ENCODE assay signal across 1 cellular context in genomic region chr2:106192752-106193490, GRCh38.
TF ChIP-seq lines count a peak whose summit lies in the region.

No MANE protein-coding gene starts in this region.

TF ChIP-seq in HepG2, 621 proteins besides CTCF, POLR2A, EP300 and RAD21 (continued from another document):
- no peak for TF ChIP-seq CAMTA2 (CRISPR knock-in tag; IDR thresholded peaks at IDR 0.05; ENCODE audit: borderline replicate concordance)
- no peak for TF ChIP-seq ZNF670 (CRISPR knock-in tag; IDR thresholded peaks at IDR 0.05; ENCODE audit: borderline replicate concordance)
- no peak for TF ChIP-seq ZNF124 (CRISPR knock-in tag; IDR thresholded peaks at IDR 0.05)
- no peak for TF ChIP-seq ZNF343 (CRISPR knock-in tag; IDR thresholded peaks at IDR 0.05)
- TF ChIP-seq ARID2 (CRISPR knock-in tag; IDR thresholded peaks at IDR 0.05; ENCODE audit: borderline replicate concordance): peak; percentile 36; the same call in 1 of the 2 replicates
- no peak for TF ChIP-seq SRF (IDR thresholded peaks at IDR 0.05; ENCODE audit: low read depth, low read length)
- TF ChIP-seq SAP130 (CRISPR knock-in tag; IDR thresholded peaks at IDR 0.05; ENCODE audit: low read depth): peak; percentile 82
- TF ChIP-seq KLF16 (CRISPR knock-in tag; IDR thresholded peaks at IDR 0.05): 0 out of 4 replicates have a peak, but pooled peaks of 1 of the 2 experiments have one; percentile 10
- no peak for TF ChIP-seq KAT7 (CRISPR knock-in tag; IDR thresholded peaks at IDR 0.05; ENCODE audit: borderline replicate concordance)
- TF ChIP-seq AGO2 (optimal IDR thresholded peaks at IDR 0.05; ENCODE audit: low read depth, low read length): no peak
- peak; percentile 24 for TF ChIP-seq ZNF18 (CRISPR knock-in tag; IDR thresholded peaks at IDR 0.05; ENCODE audit: insufficient replicate concordance)
- 0 out of 2 replicates have a peak, but pooled peaks have one; percentile 8 for TF ChIP-seq ZSCAN9 (CRISPR knock-in tag; IDR thresholded peaks at IDR 0.05; ENCODE audit: borderline replicate concordance)
- no peak for TF ChIP-seq TERF1 (CRISPR knock-in tag; IDR thresholded peaks at IDR 0.05)
- 0 out of 2 replicates have a peak, but pooled peaks have one; percentile 1 for TF ChIP-seq HOXA9 (CRISPR knock-in tag; IDR thresholded peaks at IDR 0.05; ENCODE audit: borderline replicate concordance)
- TF ChIP-seq RFXANK (CRISPR knock-in tag; IDR thresholded peaks at IDR 0.05): no peak
- 0 out of 2 replicates have a peak, but pooled peaks have one; percentile 33 for TF ChIP-seq PRMT3 (CRISPR knock-in tag; IDR thresholded peaks at IDR 0.05; ENCODE audit: borderline replicate concordance, low read depth)
- TF ChIP-seq HDAC1 (CRISPR knock-in tag; IDR thresholded peaks at IDR 0.05): peak; percentile 18; the same call in 1 of the 2 replicates
- no peak for TF ChIP-seq ZNF350 (CRISPR knock-in tag; IDR thresholded peaks at IDR 0.05; ENCODE audit: borderline replicate concordance, low read depth)
- 0 out of 2 replicates have a peak, but pooled peaks have one; percentile 57 for TF ChIP-seq HIVEP1 (CRISPR knock-in tag; IDR thresholded peaks at IDR 0.05)
- TF ChIP-seq FOSL2 (CRISPR knock-in tag; IDR thresholded peaks at IDR 0.05): 0 out of 2 replicates have a peak, but pooled peaks have one; percentile 16
- no peak for TF ChIP-seq FOXP1 (IDR thresholded peaks at IDR 0.05)
- no peak for TF ChIP-seq FOXP1 (CRISPR knock-in tag; IDR thresholded peaks at IDR 0.05)
- TF ChIP-seq ARID5B (CRISPR knock-in tag; IDR thresholded peaks at IDR 0.05): peak; percentile 8; the same call in 1 of the 2 replicates
- 0 out of 2 replicates have a peak, but pooled peaks have one; percentile 53 for TF ChIP-seq FOXO4 (CRISPR knock-in tag; conservative IDR thresholded peaks at IDR 0.05)
- 0 out of 2 replicates have a peak, but pooled peaks have one; percentile 4 for TF ChIP-seq HOMEZ (CRISPR knock-in tag; IDR thresholded peaks at IDR 0.05; ENCODE audit: low read depth)
- no peak for TF ChIP-seq ZZZ3 (CRISPR knock-in tag; IDR thresholded peaks at IDR 0.05; ENCODE audit: borderline replicate concordance)
- 0 out of 2 replicates have a peak, but pooled peaks have one; percentile 37 for TF ChIP-seq KDM1A (CRISPR knock-in tag; IDR thresholded peaks at IDR 0.05)
- no peak for TF ChIP-seq ZNF672 (CRISPR knock-in tag; IDR thresholded peaks at IDR 0.05)
- 0 out of 2 replicates have a peak, but pooled peaks have one; percentile 26 for TF ChIP-seq HBP1 (CRISPR knock-in tag; IDR thresholded peaks at IDR 0.05; ENCODE audit: low read depth)
TF ChIP-seq in HepG2: peak in this region for 40.
